ENCODE assay signal across 1 cellular context in the genomic region with DNA sequence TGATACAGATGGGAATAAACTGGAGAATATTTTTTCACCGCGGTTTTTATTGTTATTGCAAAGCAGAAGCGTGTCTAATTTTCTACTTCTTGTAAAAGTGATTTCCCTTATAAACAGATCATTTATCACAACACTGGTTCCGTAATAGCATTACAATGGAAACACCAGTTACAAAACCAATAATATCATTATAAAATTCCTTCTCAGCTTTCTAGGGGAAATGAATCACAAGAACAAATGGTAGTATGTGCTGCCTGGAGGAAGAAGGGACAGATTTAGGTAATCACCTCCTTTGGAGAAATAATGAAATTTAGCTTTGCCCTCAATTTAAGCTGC.
TF ChIP-seq lines count a peak whose summit lies in the region.

No MANE protein-coding gene starts in this region.

TF ChIP-seq in HepG2, 621 proteins besides CTCF, POLR2A, EP300 and RAD21:
- TF ChIP-seq, protein P1, sequence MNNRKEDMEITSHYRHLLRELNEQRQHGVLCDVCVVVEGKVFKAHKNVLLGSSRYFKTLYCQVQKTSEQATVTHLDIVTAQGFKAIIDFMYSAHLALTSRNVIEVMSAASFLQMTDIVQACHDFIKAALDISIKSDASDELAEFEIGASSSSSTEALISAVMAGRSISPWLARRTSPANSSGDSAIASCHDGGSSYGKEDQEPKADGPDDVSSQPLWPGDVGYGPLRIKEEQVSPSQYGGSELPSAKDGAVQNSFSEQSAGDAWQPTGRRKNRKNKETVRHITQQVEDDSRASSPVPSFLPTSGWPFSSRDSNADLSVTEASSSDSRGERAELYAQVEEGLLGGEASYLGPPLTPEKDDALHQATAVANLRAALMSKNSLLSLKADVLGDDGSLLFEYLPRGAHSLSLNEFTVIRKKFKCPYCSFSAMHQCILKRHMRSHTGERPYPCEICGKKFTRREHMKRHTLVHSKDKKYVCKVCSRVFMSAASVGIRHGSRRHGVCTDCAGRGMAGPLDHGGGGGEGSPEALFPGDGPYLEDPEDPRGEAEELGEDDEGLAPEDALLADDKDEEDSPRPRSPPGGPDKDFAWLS (CRISPR knock-in tag; IDR thresholded peaks at IDR 0.05; ENCODE audit: borderline replicate concordance), result no peak
- TF ChIP-seq MED8 (CRISPR knock-in tag; IDR thresholded peaks at IDR 0.05; ENCODE audit: insufficient replicate concordance) (no peak), CENPT (CRISPR knock-in tag; IDR thresholded peaks at IDR 0.05; ENCODE audit: low read depth) (no peak), NFRKB (IDR thresholded peaks at IDR 0.05) (no peak), ZNF432 (CRISPR knock-in tag; IDR thresholded peaks at IDR 0.05; ENCODE audit: borderline replicate concordance) (no peak), STAG1 (CRISPR knock-in tag; IDR thresholded peaks at IDR 0.05) (no peak), ZNF558 (CRISPR knock-in tag; IDR thresholded peaks at IDR 0.05; ENCODE audit: borderline replicate concordance) (no peak), DZIP1 (CRISPR knock-in tag; IDR thresholded peaks at IDR 0.05) (no peak), LCORL (IDR thresholded peaks at IDR 0.05) (no peak), LCORL (CRISPR knock-in tag; IDR thresholded peaks at IDR 0.05) (no peak), PHB2 (IDR thresholded peaks at IDR 0.05; ENCODE audit: partially characterized antibody) (no peak), MED1 (CRISPR knock-in tag; IDR thresholded peaks at IDR 0.05) (no peak), PPARG (CRISPR knock-in tag; conservative IDR thresholded peaks at IDR 0.05) (no peak), ZNF512 (CRISPR knock-in tag; IDR thresholded peaks at IDR 0.05) (no peak), ZNF614 (CRISPR knock-in tag; IDR thresholded peaks at IDR 0.05; ENCODE audit: borderline replicate concordance) (no peak), PHF5A (CRISPR knock-in tag; IDR thresholded peaks at IDR 0.05; ENCODE audit: low read depth, unreplicated experiment) (no peak), YEATS2 (CRISPR knock-in tag; IDR thresholded peaks at IDR 0.05; ENCODE audit: borderline replicate concordance) (no peak), ZNF326 (CRISPR knock-in tag; IDR thresholded peaks at IDR 0.05; ENCODE audit: borderline replicate concordance) (no peak), ZNF772 (CRISPR knock-in tag; IDR thresholded peaks at IDR 0.05) (no peak)
- TF ChIP-seq, protein P2, sequence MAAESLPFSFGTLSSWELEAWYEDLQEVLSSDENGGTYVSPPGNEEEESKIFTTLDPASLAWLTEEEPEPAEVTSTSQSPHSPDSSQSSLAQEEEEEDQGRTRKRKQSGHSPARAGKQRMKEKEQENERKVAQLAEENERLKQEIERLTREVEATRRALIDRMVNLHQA (CRISPR knock-in tag; IDR thresholded peaks at IDR 0.05), result no peak
